In genomic region chr11:112057170-112057569, GRCh38 we compare ENCODE assay signal across 21 cellular contexts. TPM values are rescaled to one million over a fixed set of nuclear protein-coding genes. Genes with fewer than 3 reads are reported as not detected.
DNase-seq lines count a peak whose midpoint lies in the region; ATAC-seq and TF ChIP-seq lines count a peak whose summit lies in the region.
"Had no signal": no experiment of that assay in that cellular context is flagged by ENCODE, and none has a peak within 500 bp of the region (broad histone marks: within the 10 kb centered on the region; RNA-seq: fewer than 3 reads in every experiment).

No MANE protein-coding gene starts in this region.

- H3K4me3 ChIP-seq in HEK293 (ENCODE audit: low read depth, low read length): no peak overlapping the region
- no peak overlapping the region for H3K4me3 ChIP-seq in MM.1S (ENCODE audit: low read length)
- H3K4me3 ChIP-seq: body of pancreas, thoracic aorta had no signal

- POLR2A ChIA-PET in HEK293 (lab: Yijun Ruan, JAX): no interaction called here

- H4K20me1 ChIP-seq in MM.1S (ENCODE audit: insufficient read depth, low read length): peaks cover 2% of the 10 kb centered on the region; the same call in 1 of the 2 replicates

- peaks cover 5 to 83% of the 10 kb centered on the region in 2 experiments; a peak in 2 of 3 replicates for H3K36me3 ChIP-seq in HEK293 (ENCODE audit: control insufficient read depth in 2 of 2, insufficient read depth in 1 of 2, low read length in 2 of 2)
- H3K36me3 ChIP-seq in MM.1S (replicated peaks; ENCODE audit: insufficient read depth, low read length): peaks cover 1% of the 10 kb centered on the region; the same call in 1 of the 2 replicates

- peak overlapping the region; percentile 84 for H3K27ac Mint-ChIP-seq in activated naive CD4-positive, alpha-beta T cell treated with anti-CD3 and anti-CD28 coated beads for 36 hours
- peak overlapping the region; percentile 30 for H3K27ac Mint-ChIP-seq in activated naive CD8-positive, alpha-beta T cell
- H3K27ac Mint-ChIP-seq in stimulated activated effector memory CD8-positive, alpha-beta T cell treated with anti-CD3 and anti-CD28 coated beads, Interleukin-12 subunit alpha, Interleukin-12 subunit beta, amount 100 ng/mL, for 72 hours: peak overlapping the region; percentile 80

- H3K27me3 ChIP-seq in MM.1S (replicated peaks; ENCODE audit: insufficient read depth, low read length): no peaks in the 10 kb centered on the region
- H3K27me3 ChIP-seq: body of pancreas, foreskin keratinocyte had no signal

- no peak overlapping the region for H2AFZ ChIP-seq in MM.1S (ENCODE audit: low read length)

- H3K27ac ChIP-seq in HEK293 (ENCODE audit: extremely low read depth, low read depth, low read length) (no peak overlapping the region), MM.1S (ENCODE audit: low read length) (no peak overlapping the region)
- H3K27ac ChIP-seq: body of pancreas, foreskin keratinocyte, thoracic aorta had no signal

- peak; percentile 35 for DNase-seq in activated naive CD4-positive, alpha-beta T cell treated with anti-CD3 and anti-CD28 coated beads for 36 hours
- DNase-seq in activated naive CD4-positive, alpha-beta T cell (lab: John Stamatoyannopoulos, UW): no peak
- no peak for DNase-seq in stimulated activated effector memory CD8-positive, alpha-beta T cell treated with anti-CD3 and anti-CD28 coated beads, Interleukin-12 subunit alpha, Interleukin-12 subunit beta, amount 100 ng/mL, for 72 hours (ENCODE audit: low spot score in 2 of 2)
- DNase-seq in NCI-H1436 treated with DMSO at 0.1 percent for 48 hours (lab: John Stamatoyannopoulos, UW) (no peak), MM.1S (no peak), NCI-H82 (lab: John Stamatoyannopoulos, UW) (no peak)
- DNase-seq: body of pancreas; effector CD8-positive, alpha-beta T cell; erythroblast; foreskin keratinocyte; HCEC 1CT; hippocampal formation; left ventricle myocardium superior; NCI-H1417 treated with DMSO at 0.1 percent for 48 hours; NCI-H524 treated with DMSO at 0.1 percent for 48 hours; SK-N-SH had no signal

- H3K9me3 ChIP-seq in HEK293 (ENCODE audit: control insufficient read depth, insufficient read depth, low read depth, low read length) (no peaks in the 10 kb centered on the region), MM.1S (replicated peaks; ENCODE audit: insufficient read depth, low read length) (no peaks in the 10 kb centered on the region)
- H3K9me3 ChIP-seq: body of pancreas, SK-N-SH, thoracic aorta had no signal

- peaks cover 15% of the 10 kb centered on the region for H3K4me1 Mint-ChIP-seq in activated naive CD4-positive, alpha-beta T cell treated with anti-CD3 and anti-CD28 coated beads for 36 hours (ENCODE audit: low read depth)
- peaks cover 7% of the 10 kb centered on the region for H3K4me1 Mint-ChIP-seq in activated naive CD8-positive, alpha-beta T cell (ENCODE audit: low read depth)
- peaks cover 10% of the 10 kb centered on the region for H3K4me1 Mint-ChIP-seq in stimulated activated effector memory CD8-positive, alpha-beta T cell treated with anti-CD3 and anti-CD28 coated beads, Interleukin-12 subunit alpha, Interleukin-12 subunit beta, amount 100 ng/mL, for 72 hours
- H3K4me1 Mint-ChIP-seq: neural crest cell had no signal

- no peak overlapping the region for H3K9ac ChIP-seq in MM.1S (ENCODE audit: low read length)
- H3K9ac ChIP-seq: SK-N-SH had no signal

- H3K9me2 ChIP-seq in MM.1S (replicated peaks; ENCODE audit: insufficient read depth, low read length): no peaks in the 10 kb centered on the region
- H3K9me2 ChIP-seq: SK-N-SH had no signal

- no peak overlapping the region for H3K4me2 ChIP-seq in MM.1S (ENCODE audit: low read depth, low read length)
- H3K4me2 ChIP-seq: SK-N-SH had no signal

- H3K9me3 Mint-ChIP-seq in activated naive CD4-positive, alpha-beta T cell treated with anti-CD3 and anti-CD28 coated beads for 36 hours: no peaks in the 10 kb centered on the region
- H3K9me3 Mint-ChIP-seq in activated naive CD8-positive, alpha-beta T cell (ENCODE audit: low read depth): no peaks in the 10 kb centered on the region
- H3K9me3 Mint-ChIP-seq in stimulated activated effector memory CD8-positive, alpha-beta T cell treated with anti-CD3 and anti-CD28 coated beads, Interleukin-12 subunit alpha, Interleukin-12 subunit beta, amount 100 ng/mL, for 72 hours: no peaks in the 10 kb centered on the region
- H3K9me3 Mint-ChIP-seq: IgD-negative memory B cell, neural crest cell had no signal

- peak; percentile 96 for ATAC-seq in stimulated activated effector memory CD8-positive, alpha-beta T cell treated with anti-CD3 and anti-CD28 coated beads, Interleukin-12 subunit alpha, Interleukin-12 subunit beta, amount 100 ng/mL, for 72 hours
- ATAC-seq: body of pancreas, foreskin keratinocyte, left ventricle myocardium superior had no signal

- H3K4me1 ChIP-seq in HEK293 (ENCODE audit: control insufficient read depth, insufficient read depth, low read length): no peaks in the 10 kb centered on the region
- no peaks in the 10 kb centered on the region for H3K4me1 ChIP-seq in MM.1S (ENCODE audit: low read length)
- H3K4me1 ChIP-seq: body of pancreas, foreskin keratinocyte had no signal

- H3K27me3 Mint-ChIP-seq in activated naive CD4-positive, alpha-beta T cell treated with anti-CD3 and anti-CD28 coated beads for 36 hours (ENCODE audit: low read depth): no peaks in the 10 kb centered on the region
- no peaks in the 10 kb centered on the region for H3K27me3 Mint-ChIP-seq in activated naive CD8-positive, alpha-beta T cell
- H3K27me3 Mint-ChIP-seq: IgD-negative memory B cell had no signal

- CTCF ChIA-PET in activated naive CD4-positive, alpha-beta T cell treated with anti-CD3 and anti-CD28 coated beads for 36 hours (lab: Charles Lee): interaction anchor here (0.6 to 1.1 kb wide), 4 partner anchors 28 to 126 kb away, joined by 3 read pairs; no protein-coding TSS in a partner anchor
- CTCF ChIA-PET in HEK293 (lab: Yijun Ruan, JAX): interaction anchor here (0.9 kb wide), 1 partner anchor 16 kb away, joined by 3 read pairs; no protein-coding TSS in a partner anchor

- TF ChIP-seq CTCF in HEK293 (tag by site-specific recombination; IDR thresholded peaks at IDR 0.05) (no peak), MM.1S (IDR thresholded peaks at IDR 0.05; ENCODE audit: low read length) (no peak)

- H3K4me3 Mint-ChIP-seq in activated naive CD4-positive, alpha-beta T cell treated with anti-CD3 and anti-CD28 coated beads for 36 hours: no peak overlapping the region
- no peak overlapping the region for H3K4me3 Mint-ChIP-seq in activated naive CD8-positive, alpha-beta T cell
- no peak overlapping the region for H3K4me3 Mint-ChIP-seq in stimulated activated effector memory CD8-positive, alpha-beta T cell treated with anti-CD3 and anti-CD28 coated beads, Interleukin-12 subunit alpha, Interleukin-12 subunit beta, amount 100 ng/mL, for 72 hours
- H3K4me3 Mint-ChIP-seq: IgD-negative memory B cell, neural crest cell had no signal

- peaks cover 26% of the 10 kb centered on the region for H3K36me3 Mint-ChIP-seq in activated naive CD4-positive, alpha-beta T cell treated with anti-CD3 and anti-CD28 coated beads for 36 hours (ENCODE audit: low read depth)
- peaks cover 23% of the 10 kb centered on the region for H3K36me3 Mint-ChIP-seq in activated naive CD8-positive, alpha-beta T cell
- peaks cover 90% of the 10 kb centered on the region for H3K36me3 Mint-ChIP-seq in stimulated activated effector memory CD8-positive, alpha-beta T cell treated with anti-CD3 and anti-CD28 coated beads, Interleukin-12 subunit alpha, Interleukin-12 subunit beta, amount 100 ng/mL, for 72 hours
- H3K36me3 Mint-ChIP-seq: IgD-negative memory B cell had no signal

- intact Hi-C loops in activated naive CD4-positive, alpha-beta T cell treated with anti-CD3 and anti-CD28 coated beads for 36 hours (cut with micrococcal nuclease): loop anchor here (2.0 kb wide), 2 partner anchors 26 to 32 kb away; partner anchors contain the start of gene DLAT

- H3F3A ChIP-seq in MM.1S (ENCODE audit: insufficient read depth, low read length): no peaks in the 10 kb centered on the region

- no peaks in the 10 kb centered on the region for H3K79me2 ChIP-seq in MM.1S (ENCODE audit: low read length)

TF ChIP-seq in HEK293, 187 proteins besides CTCF, POLR2A, EP300 and RAD21:
- TF ChIP-seq ZNF404 (tag by site-specific recombination; IDR thresholded peaks at IDR 0.05) (no peak), ZFP37 (tag by site-specific recombination; IDR thresholded peaks at IDR 0.05) (no peak), ZNF623 (tag by site-specific recombination; IDR thresholded peaks at IDR 0.05) (no peak), PRDM1 (tag by site-specific recombination; IDR thresholded peaks at IDR 0.05) (peak; percentile 76)
- TF ChIP-seq, protein P1, sequence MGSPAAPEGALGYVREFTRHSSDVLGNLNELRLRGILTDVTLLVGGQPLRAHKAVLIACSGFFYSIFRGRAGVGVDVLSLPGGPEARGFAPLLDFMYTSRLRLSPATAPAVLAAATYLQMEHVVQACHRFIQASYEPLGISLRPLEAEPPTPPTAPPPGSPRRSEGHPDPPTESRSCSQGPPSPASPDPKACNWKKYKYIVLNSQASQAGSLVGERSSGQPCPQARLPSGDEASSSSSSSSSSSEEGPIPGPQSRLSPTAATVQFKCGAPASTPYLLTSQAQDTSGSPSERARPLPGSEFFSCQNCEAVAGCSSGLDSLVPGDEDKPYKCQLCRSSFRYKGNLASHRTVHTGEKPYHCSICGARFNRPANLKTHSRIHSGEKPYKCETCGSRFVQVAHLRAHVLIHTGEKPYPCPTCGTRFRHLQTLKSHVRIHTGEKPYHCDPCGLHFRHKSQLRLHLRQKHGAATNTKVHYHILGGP (tag by site-specific recombination; IDR thresholded peaks at IDR 0.05): no peak
TF ChIP-seq in HEK293: peak in this region for 1.

RNA-seq across cellular contexts. Expression of gene PIH1D2, which starts 16.6 kb away (rescaled TPM):
- under 1 TPM; 0.35 to 0.50 TPM for total RNA-seq in activated naive CD4-positive, alpha-beta T cell treated with anti-CD3 and anti-CD28 coated beads for 36 hours

RNA-seq across cellular contexts. Expression of gene NKAPD1, which starts 16.9 kb away (rescaled TPM):
- total RNA-seq in activated naive CD4-positive, alpha-beta T cell treated with anti-CD3 and anti-CD28 coated beads for 36 hours: 10 to 100 TPM; 14.8 to 19.6 TPM

RNA-seq across cellular contexts. Expression of gene TIMM8B, which starts 29.4 kb away (rescaled TPM):
- total RNA-seq in activated naive CD4-positive, alpha-beta T cell treated with anti-CD3 and anti-CD28 coated beads for 36 hours: 10 to 100 TPM; 35.4 to 41.7 TPM

RNA-seq across cellular contexts. Expression of gene SDHD, which starts 29.5 kb away (rescaled TPM):
- 100 to 1,000 TPM; 101 to 115 TPM for total RNA-seq in activated naive CD4-positive, alpha-beta T cell treated with anti-CD3 and anti-CD28 coated beads for 36 hours

RNA-seq across cellular contexts. Expression of gene DLAT, which starts 32.0 kb away (rescaled TPM):
- total RNA-seq in activated naive CD4-positive, alpha-beta T cell treated with anti-CD3 and anti-CD28 coated beads for 36 hours: 10 to 100 TPM; 34.2 to 36.8 TPM

Comparison
In these comparisons a context has a peak if more than half of its experiments do, and no peak if none do; other contexts are left out.
1. H3K27ac Mint-ChIP-seq: peak in every context shown above with its lines; median percentile 84 in activated naive CD4-positive, alpha-beta T cell treated with anti-CD3 and anti-CD28 coated beads for 36 hours; 80 in stimulated activated effector memory CD8-positive, alpha-beta T cell treated with anti-CD3 and anti-CD28 coated beads, Interleukin-12 subunit alpha, Interleukin-12 subunit beta, amount 100 ng/mL, for 72 hours; 30 in activated naive CD8-positive, alpha-beta T cell.